ENCODE assay signal across 23 cellular contexts in the genomic region with DNA sequence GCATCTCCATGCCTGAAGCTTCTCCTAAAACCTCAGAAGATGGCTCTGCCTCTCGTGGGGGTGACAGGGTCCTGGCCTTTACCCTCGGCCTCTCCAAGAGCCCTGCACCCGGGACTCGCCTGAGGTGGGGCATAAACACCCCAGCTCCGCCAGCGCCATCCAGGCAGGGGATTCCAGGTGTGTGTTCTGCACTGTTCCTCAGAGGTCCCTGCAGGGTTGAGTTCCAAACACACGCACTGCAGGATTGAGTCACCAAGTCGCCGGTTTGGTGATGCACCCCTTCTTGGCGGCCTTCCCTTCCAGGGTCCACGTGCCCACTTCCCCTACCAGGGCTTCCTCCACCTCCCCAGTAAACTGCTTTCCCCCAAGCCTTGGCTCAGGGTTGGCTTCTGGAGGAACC. TPM values are rescaled to one million over a fixed set of nuclear protein-coding genes. Genes with fewer than 3 reads are reported as not detected.
A peak's percentile ranks its signal among the peaks of the same experiment; 100 is the strongest.
DNase-seq lines count a peak whose midpoint lies in the region; ATAC-seq and TF ChIP-seq lines count a peak whose summit lies in the region.
"Had no signal": no experiment of that assay in that cellular context is flagged by ENCODE, and none has a peak within 500 bp of the region (broad histone marks: within the 10 kb centered on the region; RNA-seq: fewer than 3 reads in every experiment).

No MANE protein-coding gene starts in this region.

- H3K23me2 ChIP-seq in H9 (ENCODE audit: insufficient read length, low read depth, low read length, poor library complexity, severe bottlenecking): no peaks in the 10 kb centered on the region

- H2BK5ac ChIP-seq in H9 (ENCODE audit: insufficient read length, low read length): no peak overlapping the region

- no peak overlapping the region for H4K8ac ChIP-seq in H9 (replicated peaks; ENCODE audit: insufficient read length, low read depth, low read length)

- H3K4me3 Mint-ChIP-seq in H9: no peak overlapping the region; a peak in 1 of 5 replicates
- no peak overlapping the region for H3K4me3 Mint-ChIP-seq in osteocyte (ENCODE audit: unreplicated experiment)
- H3K4me3 Mint-ChIP-seq in immature natural killer cell: no peak overlapping the region
- H3K4me3 Mint-ChIP-seq: CD8-positive, alpha-beta memory T cell had no signal

- DNase-seq in H9: peak; percentile 24
- peak; percentile 12 for DNase-seq in colonic mucosa
- DNase-seq in osteocyte (ENCODE audit: extremely low spot score, unreplicated experiment): peak; percentile 81
- peak; percentile 8 for DNase-seq in testis
- no peak for DNase-seq in putamen (ENCODE audit: low spot score)
- DNase-seq in immature natural killer cell: no peak
- DNase-seq: C1 segment of cervical spinal cord; CD8-positive, alpha-beta memory T cell; DMS53; EL; GOT3; MM.1S; NCI-H1092 treated with DMSO at 0.1 percent for 48 hours; NCI-H146; NCI-H2081 treated with DMSO at 0.1 percent for 48 hours; NCI-H748 treated with DMSO at 0.1 percent for 48 hours; NK-92 treated with Interleukin-12 subunit alpha and Interleukin-12 subunit beta, amount 100 ng/mL, for 24 hours had no signal

- no peak overlapping the region for H4K5ac ChIP-seq in H9 (ENCODE audit: insufficient read length, low read depth, low read length)

- H3K4me1 Mint-ChIP-seq in H9 (peaks cover 4% of the 10 kb centered on the region in 2 experiments), osteocyte (ENCODE audit: unreplicated experiment) (no peaks in the 10 kb centered on the region), immature natural killer cell (no peaks in the 10 kb centered on the region)
- H3K4me1 Mint-ChIP-seq: CD8-positive, alpha-beta memory T cell had no signal

- H3K27ac ChIP-seq in H9 (ENCODE audit: insufficient read length, low read depth, low read length) (no peak overlapping the region), colonic mucosa (no peak overlapping the region), testis (no peak overlapping the region)
- H3K27ac ChIP-seq: Peyer's patch had no signal

- H3K79me2 ChIP-seq in H9 (ENCODE audit: insufficient read depth, low read length): no peaks in the 10 kb centered on the region

- no peaks in the 10 kb centered on the region for H4K20me1 ChIP-seq in H9 (ENCODE audit: control insufficient read depth, insufficient read depth, insufficient read length)

- no peak overlapping the region for H3K14ac ChIP-seq in H9 (ENCODE audit: insufficient read depth, low read length)

- no peak overlapping the region for H2AK5ac ChIP-seq in H9 (ENCODE audit: insufficient read length, low read length)

- no peak overlapping the region for H2BK20ac ChIP-seq in H9 (ENCODE audit: low read depth, low read length, poor library complexity, severe bottlenecking)

- no peak overlapping the region for H3K9ac ChIP-seq in H9 (ENCODE audit: extremely low read depth, insufficient read length, low read length)
- no peak overlapping the region for H3K9ac ChIP-seq in colonic mucosa (ENCODE audit: low read depth in 2 of 2, low read length in 2 of 2)

- no peaks in the 10 kb centered on the region for H3K79me1 ChIP-seq in H9 (ENCODE audit: insufficient read depth, low read depth, low read length, poor library complexity, severe bottlenecking)

- H3K27me3 Mint-ChIP-seq in H9 (ENCODE audit: low read depth) (peaks cover 35% of the 10 kb centered on the region), osteocyte (ENCODE audit: unreplicated experiment) (peaks cover 53% of the 10 kb centered on the region), immature natural killer cell (ENCODE audit: low read depth in 3 of 3) (peaks cover 0 to 11% (median 5%) of the 10 kb centered on the region in 3 donors)

- H3K23ac ChIP-seq in H9 (ENCODE audit: insufficient read length, low read depth, low read length): no peak overlapping the region

- TF ChIP-seq CTCF in H9 (conservative IDR thresholded peaks at IDR 0.05) (no peak), colonic mucosa (IDR thresholded peaks at IDR 0.05) (no peak), osteocyte (IDR thresholded peaks at IDR 0.05) (no peak), testis (IDR thresholded peaks at IDR 0.05) (no peak)

- no peak overlapping the region for H2BK15ac ChIP-seq in H9 (ENCODE audit: low read depth, low read length)

- no peak overlapping the region for H3K56ac ChIP-seq in H9 (ENCODE audit: insufficient read length, low read depth, low read length)

- H3K9me3 ChIP-seq in H9 (ENCODE audit: control insufficient read depth, low read depth, low read length) (no peaks in the 10 kb centered on the region), colonic mucosa (no peaks in the 10 kb centered on the region), testis (no peaks in the 10 kb centered on the region)
- H3K9me3 ChIP-seq: Peyer's patch had no signal

- H3K4me3 ChIP-seq in colonic mucosa: no peak overlapping the region
- H3K4me3 ChIP-seq in testis: no peak overlapping the region
- H3K4me3 ChIP-seq: GM12878, Peyer's patch had no signal

- peaks cover 6 to 15% of the 10 kb centered on the region in 2 experiments; a peak in 3 of 5 replicates for H3K9me3 Mint-ChIP-seq in H9
- H3K9me3 Mint-ChIP-seq in osteocyte (ENCODE audit: unreplicated experiment): peaks cover 4% of the 10 kb centered on the region
- H3K9me3 Mint-ChIP-seq in immature natural killer cell: peaks cover 0 to 1% (median 0%) of the 10 kb centered on the region in 6 donors

- H2BK120ac ChIP-seq in H9 (ENCODE audit: low read depth, low read length, poor library complexity, severe bottlenecking): no peak overlapping the region

- no peak overlapping the region for H3K18ac ChIP-seq in H9 (ENCODE audit: insufficient read length, low read depth, low read length)

- H3K4me2 ChIP-seq in H9 (ENCODE audit: insufficient read depth, insufficient read length, low read length): no peak overlapping the region

- intact Hi-C loops in colonic mucosa (cut with DNase I): no loop called here
- intact Hi-C loops in testis (cut with DNase I; ENCODE audit: low total_unique reads): no loop called here

- no peak overlapping the region for H2AFZ ChIP-seq in H9 (ENCODE audit: low read length)

- no CpG with 5 or more reads among the region's 11 CpGs for WGBS in H9 (ENCODE audit: extremely low coverage, insufficient read length, low lambda C conversion rate)
- 72% methylated on average over 11 of the region's 11 CpGs for WGBS in testis, 2 donors

- no peak overlapping the region for H2BK12ac ChIP-seq in H9 (ENCODE audit: insufficient read length, low read depth, low read length)

- H3K36me3 ChIP-seq in colonic mucosa (no peaks in the 10 kb centered on the region), testis (ENCODE audit: low read depth, missing control alignments) (no peaks in the 10 kb centered on the region)
- H3K36me3 ChIP-seq: Peyer's patch had no signal

- H3K36me3 Mint-ChIP-seq in H9 (ENCODE audit: insufficient read depth in 1 of 3, low read depth in 3 of 3) (peaks cover 0 to 12% (median 0%) of the 10 kb centered on the region in 3 experiments; a peak in 3 of 7 replicates), osteocyte (ENCODE audit: unreplicated experiment) (no peaks in the 10 kb centered on the region), immature natural killer cell (no peaks in the 10 kb centered on the region)

- H3T11ph ChIP-seq in H9 (ENCODE audit: low read length): no peak overlapping the region

- H3K4ac ChIP-seq in H9 (ENCODE audit: low read depth, low read length): no peak overlapping the region

- no peaks in the 10 kb centered on the region for H3K4me1 ChIP-seq in H9 (ENCODE audit: insufficient read depth, low read length)
- H3K4me1 ChIP-seq in colonic mucosa: no peaks in the 10 kb centered on the region
- H3K4me1 ChIP-seq in testis: peaks cover 4% of the 10 kb centered on the region
- H3K4me1 ChIP-seq: Peyer's patch had no signal

- no peak for ATAC-seq in GM18909 (IDR thresholded peaks at IDR 0.05; ENCODE audit: poor library complexity, unreplicated experiment)
- ATAC-seq: GM12878, Right ventricle myocardium inferior had no signal

- TF ChIP-seq POLR2A in testis (IDR thresholded peaks at IDR 0.05): no peak

- H3K27ac Mint-ChIP-seq in H9 (no peak overlapping the region), osteocyte (ENCODE audit: unreplicated experiment) (no peak overlapping the region), immature natural killer cell (no peak overlapping the region)
- H3K27ac Mint-ChIP-seq: CD8-positive, alpha-beta memory T cell had no signal

- H3K27me3 ChIP-seq in H9 (ENCODE audit: insufficient read depth, low read length) (no peaks in the 10 kb centered on the region), colonic mucosa (no peaks in the 10 kb centered on the region), testis (no peaks in the 10 kb centered on the region)
- H3K27me3 ChIP-seq: Peyer's patch had no signal

- no peak overlapping the region for H4K91ac ChIP-seq in H9 (ENCODE audit: insufficient read length, low read depth, low read length)

RNA-seq across cellular contexts. Expression of a gene that starts 40.0 kb away (rescaled TPM):
- total RNA-seq in H9 (2021) (10.2 and 12.4 TPM in 2 replicates), colonic mucosa (1 to 10 TPM in 1 of 2 donors, not detected in 1; 6.9 TPM), osteocyte (not detected in 2 replicates), testis (10 to 100 TPM; 13.6 to 15.3 TPM)
- polyA plus RNA-seq in testis (ENCODE audit: insufficient read depth, low read depth, low replicate concordance) (14.4 TPM), immature natural killer cell (1 to 10 TPM in 1 of 3 donors, under 1 TPM in 1, not detected in 1; 0.71 to 1.0 TPM)
- total RNA-seq: A673; CD8-positive, alpha-beta memory T cell; GM12878; LHCN-M2; Right ventricle myocardium inferior had no signal
- polyA plus RNA-seq: CD8-positive, alpha-beta memory T cell had no signal

Comparison
In these comparisons a context has a peak if more than half of its experiments do, and no peak if none do; other contexts are left out.
1. DNase-seq: peak in H9 (single experiment), colonic mucosa (single experiment), osteocyte (single experiment) and testis (single experiment); none in putamen (single experiment) and immature natural killer cell (0 of 3).